Comparison of ENCODE assay signal across 28 cellular contexts in the genomic region with DNA sequence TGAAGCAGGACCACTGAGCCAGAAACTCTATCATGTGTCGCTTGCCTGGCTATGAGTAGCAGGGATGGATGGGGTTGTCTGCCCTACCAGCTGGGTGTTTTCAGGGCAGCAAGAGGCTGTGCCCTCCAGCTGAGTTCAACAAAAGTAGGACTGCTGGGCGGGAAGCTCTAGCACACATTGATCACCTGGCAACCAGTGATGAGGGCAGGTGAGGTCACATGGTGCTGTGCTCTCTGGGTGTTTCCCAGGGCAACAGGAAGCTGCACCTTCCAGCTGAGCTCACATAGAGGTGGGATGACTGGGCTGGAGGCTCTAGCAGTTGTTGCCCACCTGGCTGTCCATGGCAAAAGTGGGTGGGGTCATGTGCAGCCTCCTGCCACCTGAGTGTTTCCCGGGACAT.
DNase-seq lines count a peak whose midpoint lies in the region; ATAC-seq and TF ChIP-seq lines count a peak whose summit lies in the region.
"Had no signal": no experiment of that assay in that cellular context is flagged by ENCODE, and none has a peak within 500 bp of the region (broad histone marks: within the 10 kb centered on the region; RNA-seq: fewer than 3 reads in every experiment).

No MANE protein-coding gene starts in this region.

- H3K9me3 Mint-ChIP-seq in endodermal cell: peaks cover 31% of the 10 kb centered on the region
- H3K9me3 Mint-ChIP-seq in stimulated activated naive B cell treated with anti-CD40 and anti-IgM and Interleukin-4, amounts not matched to agents 10 μg/mL and 1 μg/mL and 100 μg/mL, for 72 hours: peaks cover 21 to 25% of the 10 kb centered on the region in 2 donors

- no peak for TF ChIP-seq CTCF in endodermal cell (conservative IDR thresholded peaks at IDR 0.05)

- H3K4me3 Mint-ChIP-seq in endodermal cell: no peak overlapping the region
- no peak overlapping the region for H3K4me3 Mint-ChIP-seq in stimulated activated naive B cell treated with anti-CD40 and anti-IgM and Interleukin-4, amounts not matched to agents 10 μg/mL and 1 μg/mL and 100 μg/mL, for 72 hours
- H3K4me3 Mint-ChIP-seq: activated T-cell treated with anti-CD3 and anti-CD28 coated beads, Interleukin-2, amount 50 U/mL, for 4 hours; CD4-positive, alpha-beta T cell; GM23338; memory B cell; T-helper 1 cell treated with Interleukin-12 subunit alpha and Interleukin-12 subunit beta and Interleukin-4 antibody, amounts not matched to agents 30 μg/mL and 1 μg/mL, for 36 hours had no signal

- H3K36me3 ChIP-seq in endodermal cell (ENCODE audit: control insufficient read depth, insufficient read depth, low read length): no peaks in the 10 kb centered on the region
- H3K36me3 ChIP-seq: brain microvascular endothelial cell, heart right ventricle, neutrophil had no signal

- peak; percentile 15 for DNase-seq in NCI-H2107 treated with DMSO at 0.1 percent for 48 hours (lab: John Stamatoyannopoulos, UW; ENCODE audit: unreplicated experiment)
- no peak for DNase-seq in NCI-H2107 (lab: John Stamatoyannopoulos, UW)
- DNase-seq in NCI-H345 (lab: John Stamatoyannopoulos, UW): peak; percentile 93
- DNase-seq in endodermal cell: peak; percentile 52
- no peak for DNase-seq in stimulated activated naive B cell treated with anti-CD40 and anti-IgM and Interleukin-4, amounts not matched to agents 10 μg/mL and 1 μg/mL and 100 μg/mL, for 72 hours
- no peak for DNase-seq in GF-D8 (lab: John Stamatoyannopoulos, UW)
- DNase-seq in NCI-H524 (lab: John Stamatoyannopoulos, UW): no peak
- DNase-seq: activated CD4-positive, alpha-beta T cell treated with anti-CD3 and anti-CD28 coated beads for 48 hours; activated T-cell treated with anti-CD3 and anti-CD28 coated beads, Interleukin-2, amount 50 U/mL, for 4 hours; brain microvascular endothelial cell; CD4-positive, alpha-beta T cell; DMS 273 treated with DMSO at 0.1 percent for 48 hours; effector CD4-positive, alpha-beta T cell; foreskin fibroblast; GDM1; heart right ventricle; Kasumi-1; left colon; NCI-H1092; NCI-H226 had no signal

- H3K4me1 Mint-ChIP-seq in endodermal cell: no peaks in the 10 kb centered on the region
- no peaks in the 10 kb centered on the region for H3K4me1 Mint-ChIP-seq in stimulated activated naive B cell treated with anti-CD40 and anti-IgM and Interleukin-4, amounts not matched to agents 10 μg/mL and 1 μg/mL and 100 μg/mL, for 72 hours
- H3K4me1 Mint-ChIP-seq: GM23338, memory B cell had no signal

- H3K27me3 ChIP-seq in endodermal cell (ENCODE audit: control insufficient read depth, insufficient read depth, low read length, poor library complexity, severe bottlenecking): no peaks in the 10 kb centered on the region
- H3K27me3 ChIP-seq: brain microvascular endothelial cell, heart right ventricle, neutrophil had no signal

- no peaks in the 10 kb centered on the region for H3K4me1 ChIP-seq in endodermal cell (ENCODE audit: control insufficient read depth, insufficient read depth, low read length)
- H3K4me1 ChIP-seq: heart right ventricle had no signal

- peak; percentile 7 to 23 for ATAC-seq in stimulated activated naive B cell treated with anti-CD40 and anti-IgM and Interleukin-4, amounts not matched to agents 10 μg/mL and 1 μg/mL and 100 μg/mL, for 72 hours (replicated peaks)
- ATAC-seq in HG03469 (IDR thresholded peaks at IDR 0.05; ENCODE audit: unreplicated experiment): no peak
- ATAC-seq: activated T-cell treated with anti-CD3 and anti-CD28 coated beads, Interleukin-2, amount 50 U/mL, for 4 hours; GM23338; heart right ventricle; left colon had no signal

- WGBS in endodermal cell (ENCODE audit: insufficient coverage in 1 of 2, insufficient read length in 1 of 2), 2 experiments: 87 to 88% methylated on average over 2 to 3 of the region's 3 CpGs

- H3K27ac ChIP-seq in endodermal cell (ENCODE audit: low read depth, low read length): no peak overlapping the region
- H3K27ac ChIP-seq: brain microvascular endothelial cell, heart right ventricle, neutrophil, RWPE1, SK-N-MC, skin epidermis had no signal

- H3K9ac ChIP-seq in endodermal cell (ENCODE audit: extremely low read depth, low read length, poor library complexity, severe bottlenecking): no peak overlapping the region

- H3K27ac Mint-ChIP-seq in endodermal cell: no peak overlapping the region
- no peak overlapping the region for H3K27ac Mint-ChIP-seq in stimulated activated naive B cell treated with anti-CD40 and anti-IgM and Interleukin-4, amounts not matched to agents 10 μg/mL and 1 μg/mL and 100 μg/mL, for 72 hours
- H3K27ac Mint-ChIP-seq: CD4-positive, alpha-beta T cell; GM23338; memory B cell; T-helper 1 cell treated with Interleukin-12 subunit alpha and Interleukin-12 subunit beta and Interleukin-4 antibody, amounts not matched to agents 30 μg/mL and 1 μg/mL, for 36 hours had no signal

- H3K4me3 ChIP-seq in endodermal cell (ENCODE audit: low read length): no peak overlapping the region
- H3K4me3 ChIP-seq: GM23338, heart right ventricle, SK-N-MC, skin epidermis had no signal

- H3K27me3 Mint-ChIP-seq in endodermal cell (ENCODE audit: insufficient read depth): no peaks in the 10 kb centered on the region
- H3K27me3 Mint-ChIP-seq in stimulated activated naive B cell treated with anti-CD40 and anti-IgM and Interleukin-4, amounts not matched to agents 10 μg/mL and 1 μg/mL and 100 μg/mL, for 72 hours: no peaks in the 10 kb centered on the region
- H3K27me3 Mint-ChIP-seq: memory B cell had no signal

- no peaks in the 10 kb centered on the region for H3K36me3 Mint-ChIP-seq in endodermal cell (ENCODE audit: low read depth)
- peaks cover 3 to 4% of the 10 kb centered on the region in 2 donors for H3K36me3 Mint-ChIP-seq in stimulated activated naive B cell treated with anti-CD40 and anti-IgM and Interleukin-4, amounts not matched to agents 10 μg/mL and 1 μg/mL and 100 μg/mL, for 72 hours
- H3K36me3 Mint-ChIP-seq: memory B cell had no signal

- H3K9me3 ChIP-seq in endodermal cell (ENCODE audit: control insufficient read depth, low read length): peaks cover 9% of the 10 kb centered on the region

Comparison
In these comparisons a context has a peak if more than half of its experiments do, and no peak if none do; other contexts are left out.
1. DNase-seq: peak in NCI-H2107 treated with DMSO at 0.1 percent for 48 hours (single experiment), NCI-H345 (single experiment) and endodermal cell (single experiment); none in NCI-H2107 (single experiment), stimulated activated naive B cell treated with anti-CD40 and anti-IgM and Interleukin-4, amounts not matched to agents 10 μg/mL and 1 μg/mL and 100 μg/mL, for 72 hours (single experiment), GF-D8 (single experiment) and NCI-H524 (0 of 2).